14 cellular contexts compared by ENCODE assay signal in the genomic region with DNA sequence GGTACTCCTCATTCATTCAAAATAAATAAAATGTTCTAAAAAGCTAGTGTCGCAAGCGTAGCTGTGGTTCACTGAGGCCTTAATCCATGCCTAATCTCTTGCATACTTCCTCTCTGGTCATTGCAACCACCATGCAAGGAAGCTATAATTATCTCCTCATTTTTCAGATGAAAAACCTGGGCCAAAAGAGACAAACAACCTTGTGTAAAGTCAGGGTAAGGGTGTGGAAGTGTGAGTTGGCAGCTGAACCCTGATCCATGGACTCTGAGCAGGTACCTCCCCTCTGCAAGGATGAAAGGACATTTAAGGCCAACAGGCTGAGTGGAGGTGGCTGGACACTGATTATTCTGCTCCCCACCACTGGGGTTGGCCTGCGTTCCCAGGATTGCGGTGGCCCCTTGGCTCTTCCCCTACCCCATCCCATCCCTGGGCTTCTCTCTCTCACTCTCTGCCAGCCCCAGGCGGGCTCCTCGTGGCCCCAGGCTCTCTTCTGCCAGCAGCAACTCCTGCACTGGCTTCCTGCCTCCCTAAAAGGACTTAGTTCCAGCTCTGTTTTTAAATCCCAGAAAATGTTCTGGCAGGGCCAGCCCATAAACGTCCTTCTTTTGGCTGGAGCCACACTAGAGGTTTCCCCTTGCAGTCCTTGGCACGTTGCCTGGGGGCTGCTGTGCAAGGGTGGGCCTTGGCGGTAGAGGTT.
DNase-seq lines count a peak whose midpoint lies in the region; ATAC-seq and TF ChIP-seq lines count a peak whose summit lies in the region.
"Had no signal": no experiment of that assay in that cellular context is flagged by ENCODE, and none has a peak within 500 bp of the region (broad histone marks: within the 10 kb centered on the region; RNA-seq: fewer than 3 reads in every experiment).

No MANE protein-coding gene starts in this region.

- peaks cover 0 to 31% (median 4%) of the 10 kb centered on the region in 4 donors for H3K4me1 ChIP-seq in Peyer's patch
- H3K4me1 ChIP-seq in heart right ventricle = peaks cover 9 to 33% (median 29%) of the 10 kb centered on the region in 9 donors
- peaks cover 36 to 37% of the 10 kb centered on the region in 2 donors for H3K4me1 ChIP-seq in gastrocnemius medialis

- intact Hi-C loops in heart right ventricle (cut with DNase I) (no loop called here), gastrocnemius medialis (cut with DNase I; ENCODE audit: low total_unique reads) (no loop called here)

- in situ Hi-C loops in gastrocnemius medialis (cut with MboI; ENCODE audit: low sequenced_read_pairs in 4 of 4) = no loop called here

- H3K9me3 ChIP-seq in Peyer's patch (no peaks in the 10 kb centered on the region), heart right ventricle (no peaks in the 10 kb centered on the region), gastrocnemius medialis (no peaks in the 10 kb centered on the region)

- peak in 7 of 8 donors; percentile 16 to 43 (median 22) for ATAC-seq in heart right ventricle
- peak; percentile 32 to 53 for ATAC-seq in gastrocnemius medialis
- ATAC-seq in HG03439 (IDR thresholded peaks at IDR 0.05; ENCODE audit: unreplicated experiment) = no peak
- ATAC-seq: HCT116 had no signal

- H3K4me3 ChIP-seq in Peyer's patch (no peak overlapping the region), heart right ventricle (no peak overlapping the region), gastrocnemius medialis (no peak overlapping the region)

- DNase-seq in HuH-7 (ENCODE audit: low spot score) (peak; percentile 60), Peyer's patch (peak in 2 of 3 donors; percentile 67 to 81), heart right ventricle (peak; percentile 23 to 34), gastrocnemius medialis (peak in 1 of 2 donors; percentile 21), HCEC 1CT (no peak), activated T-cell treated with anti-CD3 and anti-CD28 coated beads for 4 hours (no peak)
- no peak for DNase-seq in activated effector memory CD4-positive, alpha-beta T cell treated with Interleukin-2 at 50 U/mL for 16 hours
- DNase-seq: activated naive CD4-positive, alpha-beta T cell; CD4-positive, CD25-positive, alpha-beta regulatory T cell; mesendoderm; NCI-H526 treated with DMSO at 0.1 percent for 48 hours; SW 1271 had no signal

- H3K36me3 ChIP-seq in Peyer's patch (no peaks in the 10 kb centered on the region), heart right ventricle (no peaks in the 10 kb centered on the region), gastrocnemius medialis (no peaks in the 10 kb centered on the region)

- 30 to 37% methylated on average over 9 of the region's 9 CpGs for WGBS in heart right ventricle, 2 donors

- TF ChIP-seq POLR2A in Peyer's patch (IDR thresholded peaks at IDR 0.05) = peak in 1 of 2 donors; percentile 26
- no peak for TF ChIP-seq POLR2A in gastrocnemius medialis (IDR thresholded peaks at IDR 0.05)

- TF ChIP-seq CTCF in Peyer's patch (IDR thresholded peaks at IDR 0.05) = peak in 3 of 6 experiments; percentile 30 to 40 (median 37)
- TF ChIP-seq CTCF in heart right ventricle (IDR thresholded peaks at IDR 0.05) = no peak
- TF ChIP-seq CTCF in gastrocnemius medialis (IDR thresholded peaks at IDR 0.05 in 4 of 5, conservative IDR thresholded peaks at IDR 0.05 in 1 of 5) = no peak

- H3K27ac ChIP-seq in Peyer's patch (peak overlapping the region; percentile 8 to 92 (median 74)), heart right ventricle (peak overlapping the region in 9 of 10 donors; percentile 0 to 82 (median 63)), gastrocnemius medialis (peak overlapping the region in 1 of 4 donors; percentile 24)

- H3K27me3 ChIP-seq in Peyer's patch = no peaks in the 10 kb centered on the region
- H3K27me3 ChIP-seq in heart right ventricle = no peaks in the 10 kb centered on the region
- no peaks in the 10 kb centered on the region for H3K27me3 ChIP-seq in gastrocnemius medialis

Comparison
In these comparisons a context has a peak if more than half of its experiments do, and no peak if none do; other contexts are left out.
1. DNase-seq: peak in HuH-7 (single experiment), Peyer's patch (2 of 3) and heart right ventricle (2 of 2); none in HCEC 1CT (single experiment), activated T-cell treated with anti-CD3 and anti-CD28 coated beads for 4 hours (single experiment) and activated effector memory CD4-positive, alpha-beta T cell treated with Interleukin-2 at 50 U/mL for 16 hours (single experiment).